ENCODE assay signal across 1 cellular context in the genomic region with DNA sequence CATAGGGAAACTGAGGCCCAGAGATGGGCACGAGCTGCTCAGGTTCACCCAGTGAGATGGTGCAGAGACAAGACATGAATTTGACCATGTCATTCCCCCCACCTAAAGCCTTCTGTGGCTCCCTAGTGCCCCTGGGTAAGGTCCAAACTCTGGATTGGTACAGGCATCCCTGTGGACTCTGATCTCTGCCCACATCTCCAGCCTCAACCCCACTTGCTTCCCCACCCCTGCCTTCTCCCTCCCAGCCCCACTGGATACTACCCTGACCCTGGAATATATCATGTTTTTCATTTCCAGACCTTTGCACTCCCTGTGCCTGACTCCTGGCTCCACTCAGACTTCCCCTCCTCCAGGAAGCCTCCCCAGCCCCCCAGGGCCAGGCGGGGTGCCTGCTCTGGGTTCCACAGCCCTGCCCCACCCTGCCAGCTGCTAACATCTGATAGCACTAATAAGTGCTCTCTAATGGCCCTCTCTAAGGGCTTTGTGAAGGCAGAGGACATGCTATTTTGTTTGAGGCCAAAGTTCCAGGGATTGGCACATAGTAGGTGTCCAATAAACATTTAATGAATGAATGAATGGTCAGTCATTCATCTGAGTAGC.
TF ChIP-seq lines count a peak whose summit lies in the region.

No MANE protein-coding gene starts in this region.

TF ChIP-seq in HEK293T, 16 proteins besides CTCF, POLR2A, EP300 and RAD21:
- no peak for TF ChIP-seq L3MBTL2 (conservative IDR thresholded peaks at IDR 0.05)
- TF ChIP-seq FOXA1 (IDR thresholded peaks at IDR 0.05) = no peak
- no peak for TF ChIP-seq TARDBP (IDR thresholded peaks at IDR 0.05)
- TF ChIP-seq LEF1 (IDR thresholded peaks at IDR 0.05; ENCODE audit: borderline replicate concordance) = no peak
